13 cellular contexts compared by ENCODE assay signal in genomic region chr3:123816673-123817207, GRCh38.
A peak's percentile ranks its signal among the peaks of the same experiment; 100 is the strongest.
DNase-seq lines count a peak whose midpoint lies in the region; ATAC-seq and TF ChIP-seq lines count a peak whose summit lies in the region.
"Had no signal": no experiment of that assay in that cellular context is flagged by ENCODE, and none has a peak within 500 bp of the region (broad histone marks: within the 10 kb centered on the region; RNA-seq: fewer than 3 reads in every experiment).

No MANE protein-coding gene starts in this region.

- peak overlapping the region; percentile 86 for H3K18ac ChIP-seq in IMR-90 (ENCODE audit: low read depth, low read length)

- peak overlapping the region; percentile 84 for H3K27ac Mint-ChIP-seq in chondrocyte (ENCODE audit: unreplicated experiment)
- H3K27ac Mint-ChIP-seq in activated naive CD8-positive, alpha-beta T cell treated with anti-CD3 and anti-CD28 coated beads, Interleukin-2, amount 50 U/mL, for 24 hours, result no peak overlapping the region
- H3K27ac Mint-ChIP-seq: activated CD4-positive, alpha-beta memory T cell treated with anti-CD3 and anti-CD28 coated beads, Interleukin-2, amount 10 ng/mL, durations not matched to agents 7 days and 5 days; activated naive CD8-positive, alpha-beta T cell had no signal

- CTCF ChIA-PET in AG04449 (lab: Yijun Ruan, JAX), result no interaction called here
- CTCF ChIA-PET in IMR-90 (lab: Yijun Ruan, JAX), result no interaction called here

- DNase-seq in AG04449 (ENCODE audit: low read depth, low spot score) (peak; percentile 98), IMR-90 (peak; percentile 90), chondrocyte (ENCODE audit: low spot score) (no peak), myocyte (ENCODE audit: low read depth) (peak; percentile 81), epidermal melanocyte (ENCODE audit: insufficient read length, low spot score) (no peak), T-helper 1 cell (no peak)
- no peak for DNase-seq in activated naive CD8-positive, alpha-beta T cell treated with anti-CD3 and anti-CD28 coated beads, Interleukin-2, amount 50 U/mL, for 24 hours
- DNase-seq: activated CD4-positive, alpha-beta memory T cell treated with anti-CD3 and anti-CD28 coated beads, Interleukin-2, amount 10 ng/mL, durations not matched to agents 7 days and 5 days; GF-D8; H7 had no signal

- H3K4me3 ChIP-seq in AG04449 (ENCODE audit: low read depth, low read length) (no peak overlapping the region), IMR-90 (ENCODE audit: insufficient read depth, low read depth, low read length) (no peak overlapping the region)

- no peak for TF ChIP-seq POLR2A in IMR-90 (IDR thresholded peaks at IDR 0.05; ENCODE audit: low read depth, low read length)

- no peaks in the 10 kb centered on the region for H4K20me1 ChIP-seq in IMR-90 (ENCODE audit: insufficient read depth, low read length)

- H2BK5ac ChIP-seq in IMR-90 (ENCODE audit: low read depth, low read length, poor library complexity, severe bottlenecking), result peak overlapping the region; percentile 97

- peak overlapping the region; percentile 91 for H3K14ac ChIP-seq in IMR-90 (replicated peaks; ENCODE audit: low read depth, low read length)

- peaks cover 50% of the 10 kb centered on the region for H3K36me3 ChIP-seq in IMR-90 (ENCODE audit: control insufficient read depth, insufficient read depth, low read length)

- ATAC-seq in IMR-90 (ENCODE audit: low read depth) (peak; percentile 52), GM21390 (IDR thresholded peaks at IDR 0.05; ENCODE audit: unreplicated experiment) (no peak)
- no peak for ATAC-seq in activated naive CD8-positive, alpha-beta T cell treated with anti-CD3 and anti-CD28 coated beads, Interleukin-2, amount 50 U/mL, for 24 hours
- ATAC-seq: left lobe of liver had no signal

- H3K36me3 Mint-ChIP-seq in chondrocyte (ENCODE audit: low read depth), result peaks cover 1% of the 10 kb centered on the region
- H3K36me3 Mint-ChIP-seq in activated naive CD8-positive, alpha-beta T cell treated with anti-CD3 and anti-CD28 coated beads, Interleukin-2, amount 50 U/mL, for 24 hours (ENCODE audit: low read depth), result no peaks in the 10 kb centered on the region
- H3K36me3 Mint-ChIP-seq: activated naive CD8-positive, alpha-beta T cell had no signal

- H3K9me3 ChIP-seq in IMR-90 (ENCODE audit: control insufficient read depth, insufficient read depth, low read length), result no peaks in the 10 kb centered on the region

- no peak overlapping the region; the same call in 1 of the 2 replicates for H3K4me2 ChIP-seq in IMR-90 (ENCODE audit: low read depth, low read length)

- dilution Hi-C loops in IMR-90 (cut with HindIII; ENCODE audit: low sequenced_read_pairs, unreplicated experiment), result no loop called here

- H3K9me3 Mint-ChIP-seq in chondrocyte (ENCODE audit: low read depth), result no peaks in the 10 kb centered on the region
- no peaks in the 10 kb centered on the region for H3K9me3 Mint-ChIP-seq in activated naive CD8-positive, alpha-beta T cell treated with anti-CD3 and anti-CD28 coated beads, Interleukin-2, amount 50 U/mL, for 24 hours
- H3K9me3 Mint-ChIP-seq: activated CD4-positive, alpha-beta memory T cell treated with anti-CD3 and anti-CD28 coated beads, Interleukin-2, amount 10 ng/mL, durations not matched to agents 7 days and 5 days had no signal

- H3K4ac ChIP-seq in IMR-90 (ENCODE audit: low read depth, low read length), result peak overlapping the region; percentile 99

- H3K9ac ChIP-seq in IMR-90 (ENCODE audit: low read depth, low read length), result peak overlapping the region; percentile 25; the same call in 1 of the 2 replicates

- H2AK9ac ChIP-seq in IMR-90 (replicated peaks; ENCODE audit: low read depth, low read length, poor library complexity), result no peak overlapping the region

- no peak overlapping the region for H3K4me3 Mint-ChIP-seq in chondrocyte (ENCODE audit: unreplicated experiment)
- no peak overlapping the region for H3K4me3 Mint-ChIP-seq in activated naive CD8-positive, alpha-beta T cell treated with anti-CD3 and anti-CD28 coated beads, Interleukin-2, amount 50 U/mL, for 24 hours
- H3K4me3 Mint-ChIP-seq: activated CD4-positive, alpha-beta memory T cell treated with anti-CD3 and anti-CD28 coated beads, Interleukin-2, amount 10 ng/mL, durations not matched to agents 7 days and 5 days; activated naive CD8-positive, alpha-beta T cell had no signal

- H2AFZ ChIP-seq in IMR-90 (replicated peaks; ENCODE audit: low read length, poor library complexity), result peak overlapping the region; percentile 59

- no peaks in the 10 kb centered on the region for H3K27me3 Mint-ChIP-seq in chondrocyte (ENCODE audit: low read depth)
- H3K27me3 Mint-ChIP-seq in activated naive CD8-positive, alpha-beta T cell treated with anti-CD3 and anti-CD28 coated beads, Interleukin-2, amount 50 U/mL, for 24 hours, result peaks cover 2% of the 10 kb centered on the region
- H3K27me3 Mint-ChIP-seq: activated naive CD8-positive, alpha-beta T cell had no signal

- TF ChIP-seq CTCF in AG04449 (IDR thresholded peaks at IDR 0.05; ENCODE audit: insufficient read depth, low read length, missing control alignments), result no peak
- TF ChIP-seq CTCF in IMR-90 (conservative IDR thresholded peaks at IDR 0.05; ENCODE audit: low read depth, low read length), result no peak
- no peak for TF ChIP-seq CTCF in chondrocyte (IDR thresholded peaks at IDR 0.05)

- in situ Hi-C loops in IMR-90 (cut with MboI; ENCODE audit: low sequenced_read_pairs), result no loop called here

- H3K4me1 Mint-ChIP-seq in chondrocyte (ENCODE audit: low read depth), result peaks cover 49% of the 10 kb centered on the region
- H3K4me1 Mint-ChIP-seq in activated naive CD8-positive, alpha-beta T cell treated with anti-CD3 and anti-CD28 coated beads, Interleukin-2, amount 50 U/mL, for 24 hours, result no peaks in the 10 kb centered on the region

- intact Hi-C loops in IMR-90 (cut with micrococcal nuclease), result no loop called here

- peak overlapping the region; percentile 95 for H2BK120ac ChIP-seq in IMR-90 (ENCODE audit: low read depth, low read length)

- H3K56ac ChIP-seq in IMR-90 (ENCODE audit: extremely low read depth, insufficient read depth, low read length), result peak overlapping the region; percentile 58

- peak overlapping the region; percentile 50 for H4K5ac ChIP-seq in IMR-90 (ENCODE audit: low read depth, low read length)

- POLR2A ChIA-PET in AG04449 (lab: Yijun Ruan, JAX), result interaction anchor here (2.3 kb wide), 1 partner anchor 67 kb away, joined by 6 read pairs; no protein-coding TSS in a partner anchor
- POLR2A ChIA-PET in IMR-90 (lab: Charles Lee; ENCODE audit: unreplicated experiment), result interaction anchor here (1.1 kb wide), 1 partner anchor 18 kb away, joined by 3 read pairs; no protein-coding TSS in a partner anchor

- H3K4me1 ChIP-seq in IMR-90 (ENCODE audit: control insufficient read depth, insufficient read depth, low read length), result peaks cover 37% of the 10 kb centered on the region

- H2BK20ac ChIP-seq in IMR-90 (ENCODE audit: low read depth, low read length), result peak overlapping the region; percentile 97

- H4K91ac ChIP-seq in IMR-90 (ENCODE audit: insufficient read depth, low read depth, low read length), result peak overlapping the region; percentile 93

- BruUV-seq in IMR-90 (replicated peaks; lab: Mats Ljungman, UMichigan), result no TSS peak

- WGBS in IMR-90 (ENCODE audit: extremely low coverage in 2 of 2, insufficient read length in 1 of 2), 2 experiments, result 0% methylated on average over 2 of the region's 5 CpGs; no CpG with 5 or more reads in 1 of the 2 experiments

- H3K27ac ChIP-seq in IMR-90 (ENCODE audit: insufficient read depth, low read length), result peak overlapping the region; percentile 63

- peaks cover 48 to 76% of the 10 kb centered on the region in 2 experiments for H3K79me1 ChIP-seq in IMR-90 (ENCODE audit: low read depth in 1 of 2, low read length in 2 of 2)

- TF ChIP-seq RAD21 in IMR-90 (IDR thresholded peaks at IDR 0.05; ENCODE audit: low read length), result no peak

- peaks cover 44% of the 10 kb centered on the region for H3K9me1 ChIP-seq in IMR-90 (ENCODE audit: insufficient read depth, low read length)

- peak overlapping the region; percentile 88 to 97 for H4K8ac ChIP-seq in IMR-90 (ENCODE audit: low read depth in 2 of 2, low read length in 2 of 2)

- H2BK15ac ChIP-seq in IMR-90 (ENCODE audit: low read depth, low read length), result peak overlapping the region; percentile 93; the same call in 2 of the 3 replicates

- peak overlapping the region; percentile 86 for H3K23ac ChIP-seq in IMR-90 (ENCODE audit: low read depth, low read length)

- peak overlapping the region; percentile 45 for H2AK5ac ChIP-seq in IMR-90 (ENCODE audit: low read depth, low read length)

- no peaks in the 10 kb centered on the region for H3K27me3 ChIP-seq in IMR-90 (ENCODE audit: control insufficient read depth, insufficient read depth, low read length)

TF ChIP-seq in IMR-90, 13 proteins besides CTCF, POLR2A, EP300 and RAD21:
- TF ChIP-seq ELK1 (IDR thresholded peaks at IDR 0.05; ENCODE audit: borderline replicate concordance, low read depth, low read length) (no peak), BHLHE40 (IDR thresholded peaks at IDR 0.05; ENCODE audit: low read depth, low read length) (peak; percentile 94), USF2 (IDR thresholded peaks at IDR 0.05; ENCODE audit: low read depth, low read length) (peak; percentile 55; the same call in 1 of the 2 replicates), CEBPB (IDR thresholded peaks at IDR 0.05; ENCODE audit: low read depth, low read length) (0 out of 2 replicates have a peak, but pooled peaks have one; percentile 33), MXI1 (IDR thresholded peaks at IDR 0.05; ENCODE audit: borderline replicate concordance, low read depth, low read length) (no peak)

Comparison
In these comparisons a context has a peak if more than half of its experiments do, and no peak if none do; other contexts are left out.
1. DNase-seq: peak in AG04449 (single experiment), IMR-90 (single experiment) and myocyte (single experiment); none in chondrocyte (single experiment), epidermal melanocyte (single experiment), T-helper 1 cell (0 of 5) and activated naive CD8-positive, alpha-beta T cell treated with anti-CD3 and anti-CD28 coated beads, Interleukin-2, amount 50 U/mL, for 24 hours (single experiment).